Comparison of ENCODE assay signal across 8 cellular contexts in the genomic region with DNA sequence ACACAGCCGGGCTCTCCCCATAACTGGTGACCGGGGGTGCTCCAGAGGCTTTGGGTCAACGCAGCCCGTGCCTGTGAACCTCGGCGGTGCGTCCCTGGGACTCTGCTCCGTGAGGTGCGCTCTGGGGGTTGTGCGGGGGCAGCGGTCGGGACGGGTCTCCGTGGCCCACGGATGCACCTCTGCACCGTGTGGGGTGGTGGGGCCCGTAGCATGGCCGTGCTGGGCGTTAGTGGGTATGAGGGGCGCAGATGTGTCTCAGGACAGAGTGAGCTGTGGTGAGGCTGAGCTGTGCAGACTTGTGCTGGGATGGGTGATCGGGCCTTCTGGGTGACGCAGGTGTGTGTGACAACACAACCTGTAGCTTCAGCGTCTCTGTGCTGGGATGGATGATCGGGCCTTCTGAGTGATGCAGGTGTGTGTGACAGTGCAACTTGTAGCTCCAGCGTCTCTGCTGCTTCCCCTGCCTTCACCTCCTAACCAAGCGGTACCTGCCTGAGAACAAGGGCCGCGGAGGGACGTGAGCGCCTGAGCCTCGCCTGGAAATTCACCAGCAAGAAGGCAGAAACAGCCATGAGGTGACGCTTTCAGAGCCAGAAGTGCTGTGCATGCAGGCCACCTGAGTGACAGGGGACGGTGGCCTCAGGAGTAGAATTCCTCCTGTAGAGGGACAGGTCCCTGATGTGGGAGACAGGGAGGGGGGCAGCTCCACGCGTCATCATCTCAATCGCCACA. TPM values are rescaled to one million over a fixed set of nuclear protein-coding genes. Genes with fewer than 3 reads are reported as not detected.
DNase-seq lines count a peak whose midpoint lies in the region; ATAC-seq and TF ChIP-seq lines count a peak whose summit lies in the region.

No MANE protein-coding gene starts in this region.

- H3K9me3 Mint-ChIP-seq in T-helper 2 cell treated with Interferon-gamma antibody and Interleukin-4, amounts not matched to agents 5 μg/mL and 100 μg/mL, for 36 hours, result peaks cover 13% of the 10 kb centered on the region
- H3K9me3 Mint-ChIP-seq in progenitor cell of endocrine pancreas (ENCODE audit: low read depth), result no peaks in the 10 kb centered on the region

- H3K36me3 Mint-ChIP-seq in T-helper 2 cell treated with Interferon-gamma antibody and Interleukin-4, amounts not matched to agents 5 μg/mL and 100 μg/mL, for 36 hours (ENCODE audit: low read depth), result peaks cover 33% of the 10 kb centered on the region
- no peaks in the 10 kb centered on the region for H3K36me3 Mint-ChIP-seq in progenitor cell of endocrine pancreas (ENCODE audit: insufficient read depth)

- TF ChIP-seq CTCF in A673 (conservative IDR thresholded peaks at IDR 0.05; ENCODE audit: low read depth, low read length) (no peak), foreskin fibroblast (IDR thresholded peaks at IDR 0.05; ENCODE audit: low read depth, low read length) (no peak), progenitor cell of endocrine pancreas (IDR thresholded peaks at IDR 0.05; ENCODE audit: unreplicated experiment) (no peak)

- peak overlapping the region; percentile 82 for H3K27ac ChIP-seq in A673 (ENCODE audit: low read depth, low read length, poor library complexity, severe bottlenecking)

- H3K27ac Mint-ChIP-seq in T-helper 2 cell treated with Interferon-gamma antibody and Interleukin-4, amounts not matched to agents 5 μg/mL and 100 μg/mL, for 36 hours, result peak overlapping the region; percentile 95
- peak overlapping the region; percentile 92 for H3K27ac Mint-ChIP-seq in progenitor cell of endocrine pancreas

- intact Hi-C loops in A673 (cut with micrococcal nuclease; ENCODE audit: unreplicated experiment), result no loop called here

- H3K4me3 Mint-ChIP-seq in T-helper 2 cell treated with Interferon-gamma antibody and Interleukin-4, amounts not matched to agents 5 μg/mL and 100 μg/mL, for 36 hours, result peak overlapping the region; percentile 95
- peak overlapping the region; percentile 90 for H3K4me3 Mint-ChIP-seq in progenitor cell of endocrine pancreas (ENCODE audit: low read depth)

- peaks cover 6% of the 10 kb centered on the region for H3K4me1 Mint-ChIP-seq in T-helper 2 cell treated with Interferon-gamma antibody and Interleukin-4, amounts not matched to agents 5 μg/mL and 100 μg/mL, for 36 hours (ENCODE audit: low read depth)
- peaks cover 6% of the 10 kb centered on the region for H3K4me1 Mint-ChIP-seq in progenitor cell of endocrine pancreas (ENCODE audit: low read depth)

- H3K27me3 ChIP-seq in A673 (replicated peaks; ENCODE audit: insufficient read depth, low read depth, low read length, poor library complexity) (no peaks in the 10 kb centered on the region), H7 (ENCODE audit: control insufficient read depth, insufficient read depth, low read length) (no peaks in the 10 kb centered on the region)

- H3K27me3 Mint-ChIP-seq in T-helper 2 cell treated with Interferon-gamma antibody and Interleukin-4, amounts not matched to agents 5 μg/mL and 100 μg/mL, for 36 hours (ENCODE audit: low read depth), result no peaks in the 10 kb centered on the region
- no peaks in the 10 kb centered on the region for H3K27me3 Mint-ChIP-seq in progenitor cell of endocrine pancreas

- CTCF ChIA-PET in A673 (lab: Charles Lee), result no interaction called here

- no peak for ATAC-seq in GM19455 (IDR thresholded peaks at IDR 0.05; ENCODE audit: unreplicated experiment)

- no peaks in the 10 kb centered on the region for H3K4me1 ChIP-seq in A673 (ENCODE audit: insufficient read depth, low read length, poor library complexity, severe bottlenecking)

- BruUV-seq in A673 (replicated peaks; lab: Mats Ljungman, UMichigan), result no TSS peak

- H3K36me3 ChIP-seq in A673 (ENCODE audit: insufficient read depth, low read length, poor library complexity, severe bottlenecking) (no peaks in the 10 kb centered on the region), H7 (replicated peaks; ENCODE audit: control insufficient read depth, insufficient read depth, low read length) (peaks cover 4% of the 10 kb centered on the region)

- H3K4me3 ChIP-seq in A673 (ENCODE audit: low read depth, low read length, poor library complexity, severe bottlenecking) (peak overlapping the region; percentile 61), H7 (ENCODE audit: insufficient read depth, low read depth, low read length) (peak overlapping the region; percentile 78), foreskin fibroblast (ENCODE audit: low read depth in 1 of 2, low read length in 2 of 2) (peak overlapping the region; percentile 62 to 89)

- POLR2A ChIA-PET in A673 (lab: Charles Lee; ENCODE audit: low non-redundant PET), result no interaction called here

- DNase-seq in A673 (ENCODE audit: low spot score) (no peak), H7 (peak; percentile 56), foreskin fibroblast (peak in 1 of 2 donors; percentile 20), progenitor cell of endocrine pancreas (ENCODE audit: low spot score, unreplicated experiment) (no peak), D341Med (ENCODE audit: low spot score) (no peak), NCI-H1694 (lab: John Stamatoyannopoulos, UW) (no peak)
- DNase-seq in T-helper 2 cell treated with Interferon-gamma antibody and Interleukin-4, amounts not matched to agents 5 μg/mL and 100 μg/mL, for 36 hours (ENCODE audit: low spot score), result no peak

- H3K9me3 ChIP-seq in A673 (ENCODE audit: low read depth, low read length, poor library complexity, severe bottlenecking), result no peaks in the 10 kb centered on the region

RNA-seq across cellular contexts. Expression of a gene that starts 0.6 kb away (rescaled TPM):
- 25.8 and 29.8 TPM in 2 replicates for total RNA-seq in A673 (2021)
- total RNA-seq in H7 (2014; rRNA removed; shearing (Covaris generic)), result 23.2 and 32.4 TPM in 2 replicates
- total RNA-seq in progenitor cell of endocrine pancreas, result 29.0 and 29.9 TPM in 2 replicates
